Comparison of ENCODE assay signal across 23 cellular contexts in the genomic region with DNA sequence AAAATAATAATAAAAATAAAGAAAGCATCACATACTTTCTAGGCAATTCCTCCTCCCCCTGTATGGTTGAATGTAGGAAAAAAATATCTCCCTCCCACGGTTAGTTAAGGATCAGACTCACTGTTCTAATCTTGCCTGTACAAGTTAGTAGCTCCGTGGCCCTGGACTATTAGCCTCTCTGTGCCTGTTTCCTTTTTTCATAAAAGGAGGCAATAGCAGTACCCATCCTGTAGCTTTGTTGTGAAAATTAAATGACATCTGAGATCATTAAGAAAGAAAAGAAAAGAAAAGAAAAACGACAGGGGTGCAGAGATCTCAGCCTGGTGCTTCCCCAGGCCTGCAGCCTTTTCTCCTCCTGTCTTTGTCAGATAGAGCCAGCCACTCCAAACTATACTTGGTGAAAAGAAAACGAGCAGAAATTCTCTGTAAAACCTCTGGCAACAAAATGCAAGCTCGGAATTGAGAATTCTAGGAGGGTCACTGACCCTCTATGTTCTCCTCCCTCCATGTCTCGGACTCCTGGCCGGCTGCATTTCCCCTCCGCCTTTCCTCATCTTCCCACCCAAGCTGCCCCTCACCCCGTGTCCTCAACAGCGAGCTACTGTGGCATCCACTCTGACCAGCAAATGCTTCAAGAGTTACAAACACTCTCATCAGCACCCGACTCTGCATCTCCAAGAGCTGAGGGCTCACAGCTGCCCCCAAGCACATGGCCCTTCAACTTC. TPM values are rescaled to one million over a fixed set of nuclear protein-coding genes. Genes with fewer than 3 reads are reported as not detected.
DNase-seq lines count a peak whose midpoint lies in the region; ATAC-seq and TF ChIP-seq lines count a peak whose summit lies in the region.
"Had no signal": no experiment of that assay in that cellular context is flagged by ENCODE, and none has a peak within 500 bp of the region (broad histone marks: within the 10 kb centered on the region; RNA-seq: fewer than 3 reads in every experiment).

No MANE protein-coding gene starts in this region.

- no peak overlapping the region for H3K4ac ChIP-seq in neuronal stem cell (ENCODE audit: low read length)

- no peaks in the 10 kb centered on the region for H3K79me2 ChIP-seq in DND-41 (ENCODE audit: insufficient read depth, low read length)

- no peak overlapping the region for H4K91ac ChIP-seq in neuronal stem cell (ENCODE audit: low read depth, low read length, poor library complexity)

- DNase-seq in DND-41 (no peak), NCI-H69 (lab: John Stamatoyannopoulos, UW) (peak; percentile 15), epithelial cell of prostate (ENCODE audit: low read depth, low spot score) (no peak), neuronal stem cell (ENCODE audit: low spot score) (no peak), Kasumi-1 (lab: John Stamatoyannopoulos, UW) (no peak), CD1c-positive myeloid dendritic cell (ENCODE audit: extremely low spot score) (no peak), DMS153 (lab: John Stamatoyannopoulos, UW) (no peak)
- DNase-seq in stimulated activated naive B cell treated with anti-CD40 and anti-IgM and Interleukin-4, amounts not matched to agents 10 μg/mL and 1 μg/mL and 100 μg/mL, for 72 hours, result no peak
- DNase-seq: activated B cell treated with CpG ODN at 0.5 μM for 24 hours; activated CD8-positive, alpha-beta memory T cell treated with anti-CD3 and anti-CD28 coated beads, Interleukin-2, amount 10 ng/mL, durations not matched to agents 7 days and 5 days; activated naive CD4-positive, alpha-beta T cell treated with anti-CD3 and anti-CD28 coated beads, Interleukin-2, amount 10 ng/mL, durations not matched to agents 7 days and 5 days; activated T-cell treated with anti-CD3 and anti-CD28 coated beads, Interleukin-2, amount 50 U/mL, for 72 hours; HCEC 1CT; head of caudate nucleus; NCI-H1694; NCI-H2171; sigmoid colon; stimulated activated CD4-positive, alpha-beta T cell treated with anti-CD3 and anti-CD28 coated beads, Interleukin-4, amount 100 ng/mL, for 4 hours had no signal

- no peak overlapping the region for H3K14ac ChIP-seq in neuronal stem cell (ENCODE audit: low read length)

- H3K4me1 ChIP-seq in DND-41 (ENCODE audit: insufficient read depth, low read length) (peaks cover 55% of the 10 kb centered on the region), neuronal stem cell (ENCODE audit: control insufficient read depth in 2 of 2, insufficient read depth in 1 of 2, low read depth in 1 of 2, low read length in 2 of 2) (peaks cover 27 to 48% of the 10 kb centered on the region in 2 donors)
- H3K4me1 ChIP-seq: sigmoid colon had no signal

- H3K4me1 Mint-ChIP-seq in stimulated activated naive B cell treated with anti-CD40 and anti-IgM and Interleukin-4, amounts not matched to agents 10 μg/mL and 1 μg/mL and 100 μg/mL, for 72 hours, result no peaks in the 10 kb centered on the region
- H3K4me1 Mint-ChIP-seq: activated B cell treated with CpG ODN at 0.5 μM for 24 hours; activated CD8-positive, alpha-beta memory T cell treated with anti-CD3 and anti-CD28 coated beads, Interleukin-2, amount 10 ng/mL, durations not matched to agents 7 days and 5 days; activated naive CD4-positive, alpha-beta T cell treated with anti-CD3 and anti-CD28 coated beads, Interleukin-2, amount 10 ng/mL, durations not matched to agents 7 days and 5 days; stimulated activated memory B cell treated with anti-CD40 and anti-IgM and Interleukin-4, amounts not matched to agents 10 μg/mL and 1 μg/mL and 100 μg/mL, for 72 hours had no signal

- peak overlapping the region; percentile 40 for H3K18ac ChIP-seq in neuronal stem cell (ENCODE audit: low read length)

- no peak overlapping the region for H3K27ac Mint-ChIP-seq in stimulated activated naive B cell treated with anti-CD40 and anti-IgM and Interleukin-4, amounts not matched to agents 10 μg/mL and 1 μg/mL and 100 μg/mL, for 72 hours
- H3K27ac Mint-ChIP-seq: activated B cell treated with CpG ODN at 0.5 μM for 24 hours; activated CD8-positive, alpha-beta memory T cell treated with anti-CD3 and anti-CD28 coated beads, Interleukin-2, amount 10 ng/mL, durations not matched to agents 7 days and 5 days; activated naive CD4-positive, alpha-beta T cell treated with anti-CD3 and anti-CD28 coated beads, Interleukin-2, amount 10 ng/mL, durations not matched to agents 7 days and 5 days; activated T-cell treated with anti-CD3 and anti-CD28 coated beads, Interleukin-2, amount 50 U/mL, for 72 hours; stimulated activated memory B cell treated with anti-CD40 and anti-IgM and Interleukin-4, amounts not matched to agents 10 μg/mL and 1 μg/mL and 100 μg/mL, for 72 hours had no signal

- ATAC-seq in DND-41 (ENCODE audit: insufficient read depth, low read depth), result no peak
- no peak for ATAC-seq in stimulated activated naive B cell treated with anti-CD40 and anti-IgM and Interleukin-4, amounts not matched to agents 10 μg/mL and 1 μg/mL and 100 μg/mL, for 72 hours (replicated peaks)
- ATAC-seq: activated CD8-positive, alpha-beta memory T cell treated with anti-CD3 and anti-CD28 coated beads, Interleukin-2, amount 10 ng/mL, durations not matched to agents 7 days and 5 days; activated T-cell treated with anti-CD3 and anti-CD28 coated beads, Interleukin-2, amount 50 U/mL, for 72 hours; stimulated activated memory B cell treated with anti-CD40 and anti-IgM and Interleukin-4, amounts not matched to agents 10 μg/mL and 1 μg/mL and 100 μg/mL, for 72 hours had no signal

- H2BK5ac ChIP-seq in neuronal stem cell (ENCODE audit: low read length), result no peak overlapping the region

- H3K27me3 ChIP-seq in DND-41 (ENCODE audit: insufficient read depth, low read length, poor library complexity), result no peaks in the 10 kb centered on the region
- peaks cover 0 to 9% (median 0%) of the 10 kb centered on the region in 3 experiments for H3K27me3 ChIP-seq in neuronal stem cell (ENCODE audit: control insufficient read depth in 3 of 3, insufficient read depth in 3 of 3, low read depth in 1 of 3, low read length in 3 of 3)
- H3K27me3 ChIP-seq: sigmoid colon, SJSA1, suprapubic skin had no signal

- no peak overlapping the region for H2AK5ac ChIP-seq in neuronal stem cell (ENCODE audit: low read depth, low read length)

- H2BK120ac ChIP-seq in neuronal stem cell (ENCODE audit: low read depth, low read length), result no peak overlapping the region

- H3K36me3 Mint-ChIP-seq in stimulated activated naive B cell treated with anti-CD40 and anti-IgM and Interleukin-4, amounts not matched to agents 10 μg/mL and 1 μg/mL and 100 μg/mL, for 72 hours, result no peaks in the 10 kb centered on the region
- H3K36me3 Mint-ChIP-seq: activated CD8-positive, alpha-beta memory T cell treated with anti-CD3 and anti-CD28 coated beads, Interleukin-2, amount 10 ng/mL, durations not matched to agents 7 days and 5 days; activated naive CD4-positive, alpha-beta T cell treated with anti-CD3 and anti-CD28 coated beads, Interleukin-2, amount 10 ng/mL, durations not matched to agents 7 days and 5 days; brain; stimulated activated memory B cell treated with anti-CD40 and anti-IgM and Interleukin-4, amounts not matched to agents 10 μg/mL and 1 μg/mL and 100 μg/mL, for 72 hours had no signal

- no peaks in the 10 kb centered on the region for H4K20me1 ChIP-seq in DND-41 (ENCODE audit: insufficient read depth, low read length)

- no peak for TF ChIP-seq CTCF in DND-41 (IDR thresholded peaks at IDR 0.05; ENCODE audit: borderline replicate concordance, extremely low read depth, low read length, poor library complexity, severe bottlenecking)

- H3K4me3 ChIP-seq in DND-41 (ENCODE audit: low read depth in 1 of 2, low read length in 2 of 2) (no peak overlapping the region), neuronal stem cell (ENCODE audit: low read length in 2 of 2) (no peak overlapping the region)
- H3K4me3 ChIP-seq: sigmoid colon, SJSA1, suprapubic skin had no signal

- H3K9me3 ChIP-seq in DND-41 (ENCODE audit: insufficient read depth, low read length, severe bottlenecking), result no peaks in the 10 kb centered on the region
- no peaks in the 10 kb centered on the region for H3K9me3 ChIP-seq in neuronal stem cell (replicated peaks in 1 of 2; ENCODE audit: control insufficient read depth in 2 of 2, insufficient read depth in 1 of 2, low read depth in 1 of 2, low read length in 2 of 2)
- H3K9me3 ChIP-seq: sigmoid colon, SJSA1, suprapubic skin had no signal

- peaks cover 11% of the 10 kb centered on the region; the same call in 1 of the 2 replicates for H3K36me3 ChIP-seq in DND-41 (ENCODE audit: insufficient read depth, low read length)
- no peaks in the 10 kb centered on the region for H3K36me3 ChIP-seq in neuronal stem cell (replicated peaks in 1 of 2; ENCODE audit: control insufficient read depth in 2 of 2, insufficient read depth in 2 of 2, low read length in 2 of 2)
- H3K36me3 ChIP-seq: sigmoid colon, SJSA1 had no signal

- WGBS in neuronal stem cell (ENCODE audit: extremely low coverage in 2 of 2, insufficient read length in 2 of 2, insufficient replicate concordance in 1 of 2), 2 donors, result no CpG with 5 or more reads among the region's 11 CpGs

- H3K4me3 Mint-ChIP-seq in stimulated activated naive B cell treated with anti-CD40 and anti-IgM and Interleukin-4, amounts not matched to agents 10 μg/mL and 1 μg/mL and 100 μg/mL, for 72 hours, result no peak overlapping the region
- H3K4me3 Mint-ChIP-seq: activated B cell treated with CpG ODN at 0.5 μM for 24 hours; activated CD8-positive, alpha-beta memory T cell treated with anti-CD3 and anti-CD28 coated beads, Interleukin-2, amount 10 ng/mL, durations not matched to agents 7 days and 5 days; activated naive CD4-positive, alpha-beta T cell treated with anti-CD3 and anti-CD28 coated beads, Interleukin-2, amount 10 ng/mL, durations not matched to agents 7 days and 5 days; activated T-cell treated with anti-CD3 and anti-CD28 coated beads, Interleukin-2, amount 50 U/mL, for 72 hours; stimulated activated memory B cell treated with anti-CD40 and anti-IgM and Interleukin-4, amounts not matched to agents 10 μg/mL and 1 μg/mL and 100 μg/mL, for 72 hours had no signal

- peak overlapping the region; percentile 52 for H3K27ac ChIP-seq in DND-41 (ENCODE audit: low read length)
- H3K27ac ChIP-seq in epithelial cell of prostate, result peak overlapping the region; percentile 97
- no peak overlapping the region for H3K27ac ChIP-seq in neuronal stem cell (replicated peaks; ENCODE audit: low read length)
- H3K27ac ChIP-seq: C4-2B, sigmoid colon, SJSA1 had no signal

- no peak overlapping the region for H2AFZ ChIP-seq in DND-41 (ENCODE audit: low read depth, low read length)
- H2AFZ ChIP-seq in neuronal stem cell (ENCODE audit: low read length), result peak overlapping the region; percentile 15

- H4K8ac ChIP-seq in neuronal stem cell (ENCODE audit: low read depth, low read length), result no peak overlapping the region

- peak overlapping the region; percentile 62 for H3K23ac ChIP-seq in neuronal stem cell (ENCODE audit: low read depth, low read length, poor library complexity)

- no peaks in the 10 kb centered on the region for H3K9me3 Mint-ChIP-seq in stimulated activated naive B cell treated with anti-CD40 and anti-IgM and Interleukin-4, amounts not matched to agents 10 μg/mL and 1 μg/mL and 100 μg/mL, for 72 hours
- H3K9me3 Mint-ChIP-seq: activated B cell treated with CpG ODN at 0.5 μM for 24 hours; activated naive CD4-positive, alpha-beta T cell treated with anti-CD3 and anti-CD28 coated beads, Interleukin-2, amount 10 ng/mL, durations not matched to agents 7 days and 5 days; activated T-cell treated with anti-CD3 and anti-CD28 coated beads, Interleukin-2, amount 50 U/mL, for 72 hours; stimulated activated memory B cell treated with anti-CD40 and anti-IgM and Interleukin-4, amounts not matched to agents 10 μg/mL and 1 μg/mL and 100 μg/mL, for 72 hours had no signal

- H3K79me1 ChIP-seq in neuronal stem cell (ENCODE audit: low read depth, low read length), result no peaks in the 10 kb centered on the region

- H3K4me2 ChIP-seq in DND-41 (ENCODE audit: insufficient read depth, low read length) (no peak overlapping the region), neuronal stem cell (ENCODE audit: insufficient read depth, low read length, poor library complexity, severe bottlenecking) (no peak overlapping the region)

- H3K27me3 Mint-ChIP-seq in stimulated activated naive B cell treated with anti-CD40 and anti-IgM and Interleukin-4, amounts not matched to agents 10 μg/mL and 1 μg/mL and 100 μg/mL, for 72 hours, result peaks cover 6 to 13% of the 10 kb centered on the region in 2 donors
- H3K27me3 Mint-ChIP-seq: activated B cell treated with CpG ODN at 0.5 μM for 24 hours; activated CD8-positive, alpha-beta memory T cell treated with anti-CD3 and anti-CD28 coated beads, Interleukin-2, amount 10 ng/mL, durations not matched to agents 7 days and 5 days; stimulated activated memory B cell treated with anti-CD40 and anti-IgM and Interleukin-4, amounts not matched to agents 10 μg/mL and 1 μg/mL and 100 μg/mL, for 72 hours had no signal

- H3K9ac ChIP-seq in DND-41 (ENCODE audit: low read depth, low read length) (no peak overlapping the region), neuronal stem cell (ENCODE audit: low read depth, low read length, poor library complexity) (no peak overlapping the region)

- H2BK15ac ChIP-seq in neuronal stem cell (ENCODE audit: low read length), result no peak overlapping the region

- H2BK12ac ChIP-seq in neuronal stem cell (ENCODE audit: low read length), result no peak overlapping the region

RNA-seq across cellular contexts. Expression of a gene that starts 13.7 kb away (rescaled TPM):
- 0.47 TPM for polyA plus RNA-seq in neuronal stem cell (2013, experiment 1 of 2)
- polyA plus RNA-seq in neuronal stem cell (2013, experiment 2 of 2), result 0.46 TPM
